9 cellular contexts compared by ENCODE assay signal in the genomic region with DNA sequence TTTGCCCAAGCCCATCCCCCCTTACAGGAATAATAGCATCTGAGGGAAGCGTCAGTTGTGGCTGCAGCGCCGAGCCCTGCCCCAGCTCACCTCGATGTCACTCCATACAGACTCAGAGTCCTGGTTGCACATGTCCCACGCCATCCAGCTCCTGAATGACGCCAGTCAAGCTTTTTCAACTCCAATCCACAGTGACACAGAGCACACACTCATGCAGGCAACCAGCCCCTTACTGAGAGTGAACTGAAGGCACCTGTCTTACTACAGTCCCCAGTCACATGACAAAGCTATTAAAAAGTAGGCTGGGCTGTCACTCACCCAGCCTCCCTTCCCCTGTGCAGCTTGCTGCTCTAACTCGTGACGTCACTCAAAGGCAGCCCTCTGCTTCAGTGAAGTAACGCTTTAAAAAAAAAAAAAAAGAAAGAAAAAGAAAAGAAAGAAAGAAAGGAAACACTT. TPM values are rescaled to one million over a fixed set of nuclear protein-coding genes. Genes with fewer than 3 reads are reported as not detected.
DNase-seq lines count a peak whose midpoint lies in the region; ATAC-seq and TF ChIP-seq lines count a peak whose summit lies in the region.
"Had no signal": no experiment of that assay in that cellular context is flagged by ENCODE, and none has a peak within 500 bp of the region (broad histone marks: within the 10 kb centered on the region; RNA-seq: fewer than 3 reads in every experiment).

A gene with protein sequence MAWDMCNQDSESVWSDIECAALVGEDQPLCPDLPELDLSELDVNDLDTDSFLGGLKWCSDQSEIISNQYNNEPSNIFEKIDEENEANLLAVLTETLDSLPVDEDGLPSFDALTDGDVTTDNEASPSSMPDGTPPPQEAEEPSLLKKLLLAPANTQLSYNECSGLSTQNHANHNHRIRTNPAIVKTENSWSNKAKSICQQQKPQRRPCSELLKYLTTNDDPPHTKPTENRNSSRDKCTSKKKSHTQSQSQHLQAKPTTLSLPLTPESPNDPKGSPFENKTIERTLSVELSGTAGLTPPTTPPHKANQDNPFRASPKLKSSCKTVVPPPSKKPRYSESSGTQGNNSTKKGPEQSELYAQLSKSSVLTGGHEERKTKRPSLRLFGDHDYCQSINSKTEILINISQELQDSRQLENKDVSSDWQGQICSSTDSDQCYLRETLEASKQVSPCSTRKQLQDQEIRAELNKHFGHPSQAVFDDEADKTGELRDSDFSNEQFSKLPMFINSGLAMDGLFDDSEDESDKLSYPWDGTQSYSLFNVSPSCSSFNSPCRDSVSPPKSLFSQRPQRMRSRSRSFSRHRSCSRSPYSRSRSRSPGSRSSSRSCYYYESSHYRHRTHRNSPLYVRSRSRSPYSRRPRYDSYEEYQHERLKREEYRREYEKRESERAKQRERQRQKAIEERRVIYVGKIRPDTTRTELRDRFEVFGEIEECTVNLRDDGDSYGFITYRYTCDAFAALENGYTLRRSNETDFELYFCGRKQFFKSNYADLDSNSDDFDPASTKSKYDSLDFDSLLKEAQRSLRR (minus strand): TSS at position 234 of the 456 bp plus-strand sequence. CDS start 90 bp downstream, at position 144.

- H3K27ac ChIP-seq in HUES64 (ENCODE audit: low read depth, low read length), result no peak within 1 kb of the TSS

- H3K4me3 ChIP-seq in HUES64 (ENCODE audit: low read length) (peak within 1 kb of the TSS; percentile 47), neuron (ENCODE audit: low read length) (peak within 1 kb of the TSS; percentile 46)

- peak within 1 kb of the TSS; percentile 49 for H2AFZ ChIP-seq in neuron (ENCODE audit: low read depth, low read length)

- H3K4me1 ChIP-seq in HUES64 (ENCODE audit: insufficient read depth, low read length) (peaks cover 66% of the 10 kb centered on the region), neuron (ENCODE audit: insufficient read depth, low read length) (peaks cover 30% of the 10 kb centered on the region)

- 8% methylated on average over 9 of the region's 9 CpGs for WGBS in HUES64

- no peak within 1 kb of the TSS for H3K9ac ChIP-seq in HUES64 (ENCODE audit: low read depth, low read length)

- no peak for ATAC-seq in HG03108 (IDR thresholded peaks at IDR 0.05; ENCODE audit: unreplicated experiment)

- H3K27me3 ChIP-seq in HUES64 (ENCODE audit: insufficient read depth, low read length) (peaks cover 25% of the 10 kb centered on the region), neuron (ENCODE audit: insufficient read depth, low read length) (no peaks in the 10 kb centered on the region)

- TF ChIP-seq POLR2A in erythroblast (IDR thresholded peaks at IDR 0.05; ENCODE audit: low read length), result no peak

- H3K36me3 ChIP-seq in HUES64 (ENCODE audit: insufficient read depth, low read length), result no peaks in the 10 kb centered on the region
- H3K36me3 ChIP-seq in neuron (ENCODE audit: insufficient read depth, low read length), result no peaks in the 10 kb centered on the region

- no peaks in the 10 kb centered on the region for H3K9me3 ChIP-seq in HUES64 (ENCODE audit: insufficient read depth, low read depth, low read length)
- no peaks in the 10 kb centered on the region for H3K9me3 ChIP-seq in neuron (ENCODE audit: low read length)

- peak; percentile 77 for DNase-seq in ELF-1 (ENCODE audit: low read depth, low spot score)
- peak; percentile 79 for DNase-seq in SW480 (ENCODE audit: low spot score)
- peak; percentile 3 for DNase-seq in germinal center (ENCODE audit: low spot score)
- DNase-seq in erythroblast (lab: John Stamatoyannopoulos, UW), result no peak
- DNase-seq in NK-92 (lab: John Stamatoyannopoulos, UW; ENCODE audit: unreplicated experiment), result no peak

RNA-seq across cellular contexts. Expression of the gene that starts here (rescaled TPM):
- 0.85 TPM for polyA plus RNA-seq in HUES64 (2013, experiment 1 of 2)
- 1.1 TPM for polyA plus RNA-seq in HUES64 (2013, experiment 2 of 2)
- polyA plus RNA-seq: IgD-negative memory B cell had no signal

Comparison
In these comparisons a context has a peak if more than half of its experiments do, and no peak if none do; other contexts are left out.
1. DNase-seq: peak in ELF-1 (single experiment), SW480 (single experiment) and germinal center (single experiment); none in erythroblast (0 of 2) and NK-92 (single experiment).